Comparison of ENCODE assay signal across 9 cellular contexts in the genomic region with DNA sequence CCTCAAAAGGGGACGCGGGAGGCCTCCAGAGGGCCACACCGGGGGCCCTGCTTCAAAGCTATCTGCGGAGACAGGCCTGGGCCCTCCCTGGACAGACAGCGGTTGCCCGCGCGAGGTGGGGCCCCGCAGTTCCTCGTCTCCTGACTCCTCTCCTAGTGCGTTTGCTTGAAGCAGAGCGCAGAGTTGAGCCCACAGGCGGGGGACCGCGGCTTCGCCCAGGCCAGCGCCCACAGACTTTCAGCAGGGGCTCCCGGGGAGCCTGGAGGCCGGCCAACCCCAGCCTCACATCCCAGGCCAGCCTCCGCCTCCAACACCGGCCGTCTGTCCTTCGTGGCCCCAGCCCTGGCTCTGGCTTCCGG. TPM values are rescaled to one million over a fixed set of nuclear protein-coding genes. Genes with fewer than 3 reads are reported as not detected.
DNase-seq lines count a peak whose midpoint lies in the region; ATAC-seq and TF ChIP-seq lines count a peak whose summit lies in the region.
"Had no signal": no experiment of that assay in that cellular context is flagged by ENCODE, and none has a peak within 500 bp of the region (broad histone marks: within the 10 kb centered on the region; RNA-seq: fewer than 3 reads in every experiment).

No MANE protein-coding gene starts in this region.

- no peak overlapping the region for H3K4me3 ChIP-seq in CD8-positive, alpha-beta memory T cell (ENCODE audit: low read length)
- H3K4me3 ChIP-seq in coronary artery = peak overlapping the region; percentile 92

- no peaks in the 10 kb centered on the region for H3K36me3 ChIP-seq in CD8-positive, alpha-beta memory T cell (ENCODE audit: insufficient read depth, low read length)

- no peak overlapping the region for H3K27ac Mint-ChIP-seq in CD8-positive, alpha-beta memory T cell
- H3K27ac Mint-ChIP-seq in neural crest cell (ENCODE audit: unreplicated experiment) = no peak overlapping the region

- no peaks in the 10 kb centered on the region for H3K9me3 ChIP-seq in CD8-positive, alpha-beta memory T cell (ENCODE audit: low read length)

- H3K9me3 Mint-ChIP-seq in CD8-positive, alpha-beta memory T cell = peaks cover 0 to 9% (median 4%) of the 10 kb centered on the region in 5 donors
- peaks cover 3% of the 10 kb centered on the region for H3K9me3 Mint-ChIP-seq in neural crest cell

- H3K27me3 ChIP-seq in CD8-positive, alpha-beta memory T cell (ENCODE audit: insufficient read depth, low read length, poor library complexity, severe bottlenecking) = peaks cover 28% of the 10 kb centered on the region

- POLR2A ChIA-PET in CD8-positive, alpha-beta memory T cell (lab: Charles Lee) = no interaction called here

- ATAC-seq in HG03565 (IDR thresholded peaks at IDR 0.05; ENCODE audit: unreplicated experiment) (no peak), HG03139 (IDR thresholded peaks at IDR 0.05; ENCODE audit: unreplicated experiment) (no peak)

- peaks cover 14 to 17% (median 15%) of the 10 kb centered on the region in 3 donors for H3K4me1 Mint-ChIP-seq in CD8-positive, alpha-beta memory T cell
- H3K4me1 Mint-ChIP-seq in neural crest cell = peaks cover 30% of the 10 kb centered on the region

- DNase-seq in CD8-positive, alpha-beta memory T cell = no peak
- DNase-seq in HuH-7.5 (ENCODE audit: low spot score) (peak; percentile 55), coronary artery (ENCODE audit: low spot score) (no peak), neural crest cell (ENCODE audit: low read depth, low spot score) (no peak), cerebellar cortex (ENCODE audit: low spot score) (no peak), NCI-H446 (lab: John Stamatoyannopoulos, UW) (no peak)

- peaks cover 0 to 10% (median 0%) of the 10 kb centered on the region in 3 donors for H3K36me3 Mint-ChIP-seq in CD8-positive, alpha-beta memory T cell
- H3K36me3 Mint-ChIP-seq in neural crest cell (ENCODE audit: low read depth) = peaks cover 3% of the 10 kb centered on the region

- no peak for TF ChIP-seq CTCF in coronary artery (IDR thresholded peaks at IDR 0.05)
- TF ChIP-seq CTCF in neural crest cell (conservative IDR thresholded peaks at IDR 0.05) = no peak

- H3K27ac ChIP-seq in CD8-positive, alpha-beta memory T cell (ENCODE audit: low read depth, low read length) = no peak overlapping the region
- H3K27ac ChIP-seq in coronary artery = peak overlapping the region; percentile 58 to 91

- no peaks in the 10 kb centered on the region for H3K4me1 ChIP-seq in CD8-positive, alpha-beta memory T cell (ENCODE audit: insufficient read depth, low read length)

- peak overlapping the region in 6 of 7 donors; percentile 74 to 93 (median 82) for H3K4me3 Mint-ChIP-seq in CD8-positive, alpha-beta memory T cell
- peak overlapping the region; percentile 85 for H3K4me3 Mint-ChIP-seq in neural crest cell

- H3K27me3 Mint-ChIP-seq in CD8-positive, alpha-beta memory T cell = peaks cover 37 to 53% of the 10 kb centered on the region in 2 donors
- H3K27me3 Mint-ChIP-seq in neural crest cell (ENCODE audit: low read depth) = no peaks in the 10 kb centered on the region

- CTCF ChIA-PET in CD8-positive, alpha-beta memory T cell (lab: Charles Lee) = interaction anchor here (1.5 kb wide), 1 partner anchor 10 kb away, joined by 4 read pairs; no protein-coding TSS in a partner anchor

RNA-seq across cellular contexts. Expression of gene ADAMTS7, which starts 0.5 kb away (rescaled TPM):
- under 1 TPM; 0.07 to 0.13 TPM for total RNA-seq in CD8-positive, alpha-beta memory T cell
- polyA plus RNA-seq in CD8-positive, alpha-beta memory T cell = not detected
- total RNA-seq in neural crest cell = 62.9 and 68.2 TPM in 2 replicates
- total RNA-seq: mononuclear cell had no signal

Comparison
In these comparisons a context has a peak if more than half of its experiments do, and no peak if none do; other contexts are left out.
1. RNA of gene ADAMTS7, which starts 0.5 kb away (total RNA-seq): 62.9 to 68.2 TPM in neural crest cell; 0.07 to 0.13 TPM in CD8-positive, alpha-beta memory T cell; every median in the first group is over 10 times any median in the second.